In genomic region chr4:139329665-139330200, GRCh38 we compare ENCODE assay signal across 21 cellular contexts. TPM values are rescaled to one million over a fixed set of nuclear protein-coding genes. Genes with fewer than 3 reads are reported as not detected.
DNase-seq lines count a peak whose midpoint lies in the region; ATAC-seq, FAIRE-seq and TF ChIP-seq lines count a peak whose summit lies in the region.
"Had no signal": no experiment of that assay in that cellular context is flagged by ENCODE, and none has a peak within 500 bp of the region (broad histone marks: within the 10 kb centered on the region; RNA-seq: fewer than 3 reads in every experiment).

No MANE protein-coding gene starts in this region.

- H3K27ac Mint-ChIP-seq in CD4-positive, alpha-beta memory T cell: peak overlapping the region in 4 of 7 donors; percentile 33 to 77 (median 68)
- peak overlapping the region; percentile 71 for H3K27ac Mint-ChIP-seq in memory B cell
- H3K27ac Mint-ChIP-seq: activated T-helper 1 cell treated with anti-CD3 and anti-CD28 coated beads, Interleukin-12 subunit alpha, Interleukin-12 subunit beta, Interleukin-2, Interleukin-4 antibody, amounts not matched to agents 30 ng/mL and 10 ng/mL and 1 ng/mL, durations not matched to agents 14 hours and 24 hours and 36 hours; nephron had no signal

- H4K20me1 ChIP-seq in GM12878 (ENCODE audit: control insufficient read depth, insufficient read depth): no peaks in the 10 kb centered on the region

- TF ChIP-seq RAD21 in GM12878 (IDR thresholded peaks at IDR 0.05; ENCODE audit: insufficient read depth, low read depth, low read length): no peak

- H3K36me3 Mint-ChIP-seq in CD4-positive, alpha-beta memory T cell: peaks cover 29 to 32% of the 10 kb centered on the region in 2 donors
- H3K36me3 Mint-ChIP-seq in memory B cell: peaks cover 26% of the 10 kb centered on the region

- peaks cover 0 to 5% (median 0%) of the 10 kb centered on the region in 8 donors for H3K9me3 Mint-ChIP-seq in CD4-positive, alpha-beta memory T cell
- H3K9me3 Mint-ChIP-seq in memory B cell: peaks cover 3% of the 10 kb centered on the region
- H3K9me3 Mint-ChIP-seq: activated T-helper 1 cell treated with anti-CD3 and anti-CD28 coated beads, Interleukin-12 subunit alpha, Interleukin-12 subunit beta, Interleukin-2, Interleukin-4 antibody, amounts not matched to agents 30 ng/mL and 10 ng/mL and 1 ng/mL, durations not matched to agents 14 hours and 24 hours and 36 hours had no signal

- peaks cover 24 to 33% (median 29%) of the 10 kb centered on the region in 4 donors for H3K4me1 Mint-ChIP-seq in CD4-positive, alpha-beta memory T cell
- H3K4me1 Mint-ChIP-seq in memory B cell: peaks cover 18% of the 10 kb centered on the region

- no peak for TF ChIP-seq EP300 in GM12878 (IDR thresholded peaks at IDR 0.05; ENCODE audit: borderline replicate concordance in 1 of 2, control insufficient read depth in 1 of 2, low read depth in 2 of 2, low read length in 2 of 2)

- ATAC-seq in GM12878 (peak; percentile 23), memory B cell (ENCODE audit: low read depth) (no peak)
- ATAC-seq: HepG2, T-cell had no signal

- SMC1A ChIA-PET in GM12878 (lab: Charles Lee; ENCODE audit: uncharacterized antibody, unreplicated experiment): interaction anchor here (0.8 to 3.3 kb wide), 9 partner anchors 9 to 116 kb away, joined by 3 to 25 read pairs (median 4); partner anchors contain the start of gene NAA15

- H3K27me3 Mint-ChIP-seq in CD4-positive, alpha-beta memory T cell: no peaks in the 10 kb centered on the region
- no peaks in the 10 kb centered on the region for H3K27me3 Mint-ChIP-seq in memory B cell
- H3K27me3 Mint-ChIP-seq: T-cell had no signal

- CTCF ChIA-PET in CD4-positive, alpha-beta memory T cell (lab: Charles Lee; ENCODE audit: partially characterized antibody): interaction anchor here (0.7 to 1.3 kb wide), 2 partner anchors 9 to 12 kb away, joined by 3 to 5 read pairs; no protein-coding TSS in a partner anchor
- CTCF ChIA-PET in GM12878 (lab: Yijun Ruan, JAX): interaction anchor here (0.8 to 3.4 kb wide), 5 partner anchors 12 to 231 kb away, joined by 3 to 18 read pairs (median 5); no protein-coding TSS in a partner anchor

- H3K27ac ChIP-seq in CD4-positive, alpha-beta memory T cell (ENCODE audit: low read depth, low read length): no peak overlapping the region
- H3K27ac ChIP-seq in GM12878 (ENCODE audit: control insufficient read depth, insufficient read depth): peak overlapping the region; percentile 43
- H3K27ac ChIP-seq: BLaER1 had no signal

- peaks cover 85% of the 10 kb centered on the region for H3K79me2 ChIP-seq in GM12878 (ENCODE audit: control insufficient read depth, insufficient read depth, low read length)

- POLR2A ChIA-PET in CD4-positive, alpha-beta memory T cell (lab: Charles Lee; ENCODE audit: partially characterized antibody): interaction anchor here (0.8 to 1.2 kb wide), 3 partner anchors 19 to 29 kb away, joined by 3 to 4 read pairs (median 3); partner anchors contain the start of genes NAA15 and NDUFC1
- POLR2A ChIA-PET in GM12878 (lab: Charles Lee): interaction anchor here (1.0 to 2.7 kb wide), 5 partner anchors 8 to 33 kb away, joined by 3 to 16 read pairs (median 5); partner anchors contain the start of genes NAA15 and NDUFC1

- no peak overlapping the region for H3K9ac ChIP-seq in GM12878 (ENCODE audit: control insufficient read depth, insufficient read depth, low read length)
- H3K9ac ChIP-seq: BLaER1 had no signal

- in situ Hi-C loops in GM12878 (cut with MboI) (no loop called here), G401 (cut with HindIII; ENCODE audit: low sequenced_read_pairs) (no loop called here)

- TF ChIP-seq CTCF in GM12878 (IDR thresholded peaks at IDR 0.05 in 2 of 3, conservative IDR thresholded peaks at IDR 0.05 in 1 of 3; ENCODE audit: control insufficient read depth in 2 of 3, extremely low read depth in 1 of 3, insufficient read depth in 1 of 3, low read depth in 3 of 3, low read length in 3 of 3): no peak

- WGBS in GM12878 (ENCODE audit: insufficient coverage, insufficient replicate concordance, low lambda C conversion rate, missing lambda C conversion rate): 89% methylated on average over 4 of the region's 4 CpGs

- H3K27me3 ChIP-seq in CD4-positive, alpha-beta memory T cell (ENCODE audit: insufficient read depth, low read length): no peaks in the 10 kb centered on the region
- no peaks in the 10 kb centered on the region for H3K27me3 ChIP-seq in GM12878 (replicated peaks in 1 of 2; ENCODE audit: control insufficient read depth in 2 of 2, insufficient read depth in 2 of 2, low read length in 1 of 2)
- H3K27me3 ChIP-seq: BLaER1 had no signal

- peaks cover 9% of the 10 kb centered on the region for H3K36me3 ChIP-seq in CD4-positive, alpha-beta memory T cell (ENCODE audit: insufficient read depth, low read length)
- H3K36me3 ChIP-seq in GM12878 (ENCODE audit: control insufficient read depth in 2 of 2, insufficient read depth in 2 of 2, low read length in 1 of 2): peaks cover 4 to 6% of the 10 kb centered on the region in 2 experiments

- no peaks in the 10 kb centered on the region for H3K9me3 ChIP-seq in CD4-positive, alpha-beta memory T cell (ENCODE audit: control insufficient read depth in 1 of 2, low read length in 2 of 2)
- peaks cover 1% of the 10 kb centered on the region; the same call in 1 of the 3 replicates for H3K9me3 ChIP-seq in GM12878 (replicated peaks; ENCODE audit: control insufficient read depth, insufficient read depth, low read length)

- FAIRE-seq in GM19239 (lab: Jason Lieb, UNC) (peak; percentile 59), GM12878 (lab: Jason Lieb, UNC) (peak; percentile 13)
- FAIRE-seq: HepG2, islet of Langerhans had no signal

- no peak for TF ChIP-seq POLR2A in GM12878 (IDR thresholded peaks at IDR 0.05; ENCODE audit: low read depth, low read length)

- H3K4me3 Mint-ChIP-seq in CD4-positive, alpha-beta memory T cell: peak overlapping the region in 2 of 8 donors; percentile 11 to 44
- H3K4me3 Mint-ChIP-seq in memory B cell: no peak overlapping the region
- H3K4me3 Mint-ChIP-seq: activated T-helper 1 cell treated with anti-CD3 and anti-CD28 coated beads, Interleukin-12 subunit alpha, Interleukin-12 subunit beta, Interleukin-2, Interleukin-4 antibody, amounts not matched to agents 30 ng/mL and 10 ng/mL and 1 ng/mL, durations not matched to agents 14 hours and 24 hours and 36 hours; nephron; T-cell had no signal

- RAD21 ChIA-PET in GM12878 (lab: Charles Lee; ENCODE audit: unreplicated experiment): interaction anchor here (0.6 to 3.3 kb wide), 6 partner anchors 8 to 101 kb away, joined by 3 to 17 read pairs (median 5); partner anchors contain the start of genes NAA15 and NDUFC1

- peaks cover 11% of the 10 kb centered on the region for H3K4me1 ChIP-seq in CD4-positive, alpha-beta memory T cell (ENCODE audit: insufficient read depth, low read length)
- H3K4me1 ChIP-seq in GM12878 (ENCODE audit: control insufficient read depth, insufficient read depth, low read length): peaks cover 12% of the 10 kb centered on the region; the same call in 1 of the 2 replicates
- H3K4me1 ChIP-seq: BLaER1 had no signal

- H2AFZ ChIP-seq in GM12878 (ENCODE audit: control insufficient read depth, low read depth, low read length): no peak overlapping the region

- intact Hi-C loops in CD4-positive, alpha-beta memory T cell (cut with micrococcal nuclease): no loop called here
- intact Hi-C loops in GM12878 (cut with micrococcal nuclease; ENCODE audit: unreplicated experiment): no loop called here

- H3K4me3 ChIP-seq in CD4-positive, alpha-beta memory T cell (ENCODE audit: low read length in 2 of 2): no peak overlapping the region
- no peak overlapping the region for H3K4me3 ChIP-seq in GM12878
- H3K4me3 ChIP-seq: BLaER1 had no signal

- no TSS peak for BruUV-seq in GM12878 (replicated peaks; lab: Mats Ljungman, UMichigan)

- DNase-seq in CD4-positive, alpha-beta memory T cell: no peak
- DNase-seq in GM19239 (ENCODE audit: insufficient read length, low spot score): no peak
- DNase-seq in GM12878 (ENCODE audit: low read depth, low spot score): no peak
- DNase-seq in memory B cell (ENCODE audit: low spot score in 2 of 2): no peak
- no peak for DNase-seq in kidney glomerular epithelial cell (lab: John Stamatoyannopoulos, UW)
- no peak for DNase-seq in G401 (ENCODE audit: low spot score)
- DNase-seq in cerebellar nuclear complex (lab: John Stamatoyannopoulos, UW): no peak
- DNase-seq: activated CD8-positive, alpha-beta memory T cell treated with anti-CD3 and anti-CD28 coated beads for 24 hours; DMS153; mammary epithelial cell; NCI-H187; NCI-H446; stimulated activated CD4-positive, alpha-beta T cell treated with anti-CD3 and anti-CD28 coated beads, Interleukin-2, amount 100 ng/mL, for 48 hours; T-cell had no signal

- H3K4me2 ChIP-seq in GM12878 (ENCODE audit: control insufficient read depth, insufficient read depth): peak overlapping the region; percentile 23
- H3K4me2 ChIP-seq: BLaER1 had no signal

RNA-seq across cellular contexts. Expression of gene NDUFC1, which starts 27.5 kb away (rescaled TPM):
- total RNA-seq in CD4-positive, alpha-beta memory T cell: 10 to 100 TPM; 29.6 to 34.8 TPM
- 100 to 1,000 TPM; 121 to 154 TPM for polyA plus RNA-seq in CD4-positive, alpha-beta memory T cell
- 12.7 and 13.1 TPM in 2 replicates for total RNA-seq in GM12878 (2013; cell fraction: nucleolus; rRNA removed)
- total RNA-seq in GM12878 (2014; rRNA removed) (37.5 TPM in 2 replicates), GM12878 (2014; rRNA removed; fragmentation: Illumina TruSeq; extraction: Trizol) (51.5 and 56.6 TPM in 2 replicates), GM12878 (2021) (36.7 and 40.1 TPM in 2 replicates)
- polyA plus RNA-seq in GM12878 (2011; ENCODE audit: low read depth): 9.7 TPM
- polyA plus RNA-seq in GM12878 (2011; rRNA removed) (45.1 and 57.7 TPM in 2 replicates), GM12878 (2014; fragmentation: Illumina TruSeq; extraction: Trizol) (11.9 and 25.5 TPM in 2 replicates), GM12878 (2014; fragmentation: Nextera tagmentation; extraction: Ambion mirVana) (100 to 1,000 TPM; 197 to 215 TPM), GM12878 (2014; rRNA removed) (81.3 and 83.6 TPM in 2 replicates), GM12878 (2016; fragmentation: Nextera tagmentation; extraction: Ambion mirVana) (100 to 1,000 TPM; 227 to 242 TPM)
- polyA plus RNA-seq in GM12878 (2011; cell fraction: cytosol; rRNA removed): 40.2 and 41.9 TPM in 2 replicates
- polyA plus RNA-seq in GM12878 (2011; cell fraction: nucleus; rRNA removed): 28.3 and 30.8 TPM in 2 replicates
- 64.9 and 68.6 TPM in 2 replicates for polyA plus RNA-seq in GM12878 (2012)
- 11.4 and 11.5 TPM in 2 replicates for polyA minus RNA-seq in GM12878 (2011; rRNA and poly(A)+ RNA removed)
- polyA minus RNA-seq in GM12878 (2011; cell fraction: cytosol; rRNA and poly(A)+ RNA removed): 9.1 and 9.4 TPM in 2 replicates
- polyA minus RNA-seq in GM12878 (2011; cell fraction: nucleus; rRNA and poly(A)+ RNA removed): 6.0 and 6.2 TPM in 2 replicates
- total RNA-seq in G401 (2014; rRNA removed; shearing (Covaris generic)): 155 and 206 TPM in 2 replicates

RNA-seq across cellular contexts. Expression of gene NAA15, which starts 28.4 kb away (rescaled TPM):
- total RNA-seq in CD4-positive, alpha-beta memory T cell: 10 to 100 TPM; 45.8 to 46.5 TPM
- polyA plus RNA-seq in CD4-positive, alpha-beta memory T cell: 10 to 100 TPM; 18.6 to 47.7 TPM
- 81.8 and 92.1 TPM in 2 replicates for total RNA-seq in GM12878 (2013; cell fraction: nucleolus; rRNA removed)
- 52.8 and 64.7 TPM in 2 replicates for total RNA-seq in GM12878 (2014; rRNA removed)
- total RNA-seq in GM12878 (2014; rRNA removed; fragmentation: Illumina TruSeq; extraction: Trizol): 64.3 and 66.1 TPM in 2 replicates
- 84.6 and 91.5 TPM in 2 replicates for total RNA-seq in GM12878 (2021)
- 9.0 TPM for polyA plus RNA-seq in GM12878 (2011; ENCODE audit: low read depth)
- polyA plus RNA-seq in GM12878 (2011; rRNA removed): 35.2 and 57.5 TPM in 2 replicates
- 8.2 and 9.4 TPM in 2 replicates for polyA plus RNA-seq in GM12878 (2011; cell fraction: cytosol; rRNA removed)
- 10.2 and 16.0 TPM in 2 replicates for polyA plus RNA-seq in GM12878 (2011; cell fraction: nucleus; rRNA removed)
- polyA plus RNA-seq in GM12878 (2012): 15.2 and 21.9 TPM in 2 replicates
- 51.0 and 67.1 TPM in 2 replicates for polyA plus RNA-seq in GM12878 (2014; fragmentation: Illumina TruSeq; extraction: Trizol)
- polyA plus RNA-seq in GM12878 (2014; fragmentation: Nextera tagmentation; extraction: Ambion mirVana): 10 to 100 TPM; 24.3 to 29.7 TPM
- polyA plus RNA-seq in GM12878 (2014; rRNA removed): 25.2 and 28.9 TPM in 2 replicates
- polyA plus RNA-seq in GM12878 (2016; fragmentation: Nextera tagmentation; extraction: Ambion mirVana): 10 to 100 TPM; 91.5 to 93.1 TPM
- polyA minus RNA-seq in GM12878 (2011; rRNA and poly(A)+ RNA removed): 27.8 and 54.3 TPM in 2 replicates
- 20.6 and 27.1 TPM in 2 replicates for polyA minus RNA-seq in GM12878 (2011; cell fraction: cytosol; rRNA and poly(A)+ RNA removed)
- 16.4 and 34.3 TPM in 2 replicates for polyA minus RNA-seq in GM12878 (2011; cell fraction: nucleus; rRNA and poly(A)+ RNA removed)
- 33.4 and 38.3 TPM in 2 replicates for total RNA-seq in G401 (2014; rRNA removed; shearing (Covaris generic))

RNA-seq across cellular contexts. Expression of gene MGARP, which starts 49.7 kb away (rescaled TPM):
- under 1 TPM; 0.23 to 0.33 TPM for total RNA-seq in CD4-positive, alpha-beta memory T cell
- polyA plus RNA-seq in CD4-positive, alpha-beta memory T cell: under 1 TPM; 0.20 to 0.52 TPM
- total RNA-seq in GM12878 (2013; cell fraction: nucleolus; rRNA removed): 0.40 and 0.51 TPM in 2 replicates
- not detected in 2 replicates for total RNA-seq in GM12878 (2014; rRNA removed)
- total RNA-seq in GM12878 (2014; rRNA removed; fragmentation: Illumina TruSeq; extraction: Trizol): not detected in 2 replicates
- not detected in 2 replicates for total RNA-seq in GM12878 (2021)
- polyA plus RNA-seq in GM12878 (2011; ENCODE audit: low read depth): not detected
- polyA plus RNA-seq in GM12878 (2011; rRNA removed): 0.23 and 0.30 TPM in 2 replicates
- polyA plus RNA-seq in GM12878 (2011; cell fraction: cytosol; rRNA removed): 0.06 TPM in 1 of 2 replicates, not detected in the other
- 0.10 TPM in 1 of 2 replicates, not detected in the other for polyA plus RNA-seq in GM12878 (2011; cell fraction: nucleus; rRNA removed)
- not detected in 2 replicates for polyA plus RNA-seq in GM12878 (2012)
- polyA plus RNA-seq in GM12878 (2014; fragmentation: Illumina TruSeq; extraction: Trizol): 0.36 TPM in 1 of 2 replicates, not detected in the other
- under 1 TPM; 0.04 to 0.08 TPM for polyA plus RNA-seq in GM12878 (2014; fragmentation: Nextera tagmentation; extraction: Ambion mirVana)
- polyA plus RNA-seq in GM12878 (2014; rRNA removed): 0.11 TPM in 1 of 2 replicates, not detected in the other
- polyA plus RNA-seq in GM12878 (2016; fragmentation: Nextera tagmentation; extraction: Ambion mirVana): not detected
- not detected in 2 replicates for polyA minus RNA-seq in GM12878 (2011; rRNA and poly(A)+ RNA removed)
- polyA minus RNA-seq in GM12878 (2011; cell fraction: cytosol; rRNA and poly(A)+ RNA removed): not detected in 2 replicates
- polyA minus RNA-seq in GM12878 (2011; cell fraction: nucleus; rRNA and poly(A)+ RNA removed): not detected in 2 replicates
- not detected in 2 replicates for total RNA-seq in G401 (2014; rRNA removed; shearing (Covaris generic))
- total RNA-seq: activated T-helper 1 cell treated with anti-CD3 and anti-CD28 coated beads, Interleukin-12 subunit alpha, Interleukin-12 subunit beta, Interleukin-2, Interleukin-4 antibody, amounts not matched to agents 30 ng/mL and 10 ng/mL and 1 ng/mL, durations not matched to agents 14 hours and 24 hours and 36 hours; MCF 10A; skeletal muscle tissue had no signal
